Comparison of ENCODE assay signal across 8 cellular contexts in the genomic region with DNA sequence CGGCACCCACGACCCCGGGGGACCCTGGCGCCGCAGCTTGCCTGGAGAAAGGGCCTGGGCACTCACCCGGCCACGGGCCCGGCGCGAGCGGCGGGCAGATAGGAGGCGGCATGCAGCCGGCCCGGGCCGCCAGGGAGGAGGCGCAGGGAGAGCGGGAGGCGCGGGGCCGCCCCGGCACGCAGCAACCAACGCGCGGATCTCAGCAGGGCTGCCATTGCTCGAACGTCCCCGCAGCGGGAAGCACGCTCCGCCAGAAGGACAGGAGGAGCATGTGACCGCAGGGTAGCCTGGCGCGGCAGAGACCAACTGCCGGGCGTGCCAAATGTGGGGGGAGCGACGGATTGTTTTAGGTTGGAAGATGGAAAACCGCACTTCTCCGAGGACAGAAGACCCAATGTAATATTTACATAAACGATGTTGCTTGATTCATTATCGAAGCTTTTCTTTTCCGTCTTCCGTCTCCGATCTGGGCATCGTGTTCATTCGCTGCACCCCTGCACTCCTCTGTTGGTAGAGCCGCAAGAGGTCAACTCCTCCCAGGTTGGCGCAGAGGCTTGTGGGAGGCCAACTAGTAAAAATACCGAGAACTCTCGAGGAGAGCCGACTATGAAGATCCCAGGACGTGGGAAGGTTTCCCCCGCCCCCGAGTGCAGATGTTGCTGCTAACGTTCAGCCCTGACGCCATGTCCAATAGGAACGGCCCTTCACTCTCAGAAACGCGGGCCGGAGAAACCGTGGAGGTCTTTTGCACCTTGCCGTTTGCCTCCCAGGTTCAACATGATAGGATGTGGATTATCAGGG. TPM values are rescaled to one million over a fixed set of nuclear protein-coding genes. Genes with fewer than 3 reads are reported as not detected.
DNase-seq lines count a peak whose midpoint lies in the region; ATAC-seq and TF ChIP-seq lines count a peak whose summit lies in the region.

A gene (minus strand): TSS at position 257 of the 801 bp plus-strand sequence. CDS start 42 bp downstream, at position 215.

- H3K36me3 ChIP-seq in kidney epithelial cell (ENCODE audit: control insufficient read depth, insufficient read depth, low read length), result no peaks in the 10 kb centered on the region

- no peaks in the 10 kb centered on the region for H3K27me3 ChIP-seq in kidney epithelial cell (ENCODE audit: control insufficient read depth, insufficient read depth, low read length)

- DNase-seq in Ammon's horn (ENCODE audit: low spot score), result peak; percentile 95
- DNase-seq in GM19238 (ENCODE audit: insufficient read length, low spot score), result peak; percentile 89
- DNase-seq in NCI-H524 treated with DMSO at 0.1 percent for 48 hours (lab: John Stamatoyannopoulos, UW), result peak; percentile 91
- DNase-seq in activated CD4-positive, alpha-beta T cell treated with anti-CD3 and anti-CD28 coated beads for 4 hours, result peak; percentile 88 to 91
- peak; percentile 91 for DNase-seq in kidney epithelial cell (ENCODE audit: low read depth)
- DNase-seq in stimulated activated CD4-positive, alpha-beta T cell treated with anti-CD3 and anti-CD28 coated beads, Interleukin-15, amount 100 ng/mL, for 48 hours (ENCODE audit: low read depth in 2 of 2), result peak; percentile 83 to 90

- H3K4me3 ChIP-seq in kidney epithelial cell (ENCODE audit: low read depth, low read length), result peak within 1 kb of the TSS; percentile 99

- peak; percentile 86 for ATAC-seq in HG03442 (IDR thresholded peaks at IDR 0.05; ENCODE audit: unreplicated experiment)

- TF ChIP-seq CTCF in kidney epithelial cell (IDR thresholded peaks at IDR 0.05; ENCODE audit: insufficient read depth, low read length, poor library complexity, severe bottlenecking), result no peak

- peak within 1 kb of the TSS; percentile 93 for H3K27ac ChIP-seq in cingulate gyrus (ENCODE audit: low read depth, low read length)

RNA-seq across cellular contexts. Expression of the gene that starts here (rescaled TPM):
- 87.6 and 92.8 TPM in 2 replicates for total RNA-seq in kidney epithelial cell

Comparison
In these comparisons a context has a peak if more than half of its experiments do, and no peak if none do; other contexts are left out.
1. Peak in every context shown above with its lines: DNase-seq, ATAC-seq, H3K4me3 ChIP-seq and H3K27ac ChIP-seq.